In genomic region chr1:160576430-160576829, GRCh38 we compare ENCODE assay signal across 15 cellular contexts. TPM values are rescaled to one million over a fixed set of nuclear protein-coding genes. Genes with fewer than 3 reads are reported as not detected.
DNase-seq lines count a peak whose midpoint lies in the region; ATAC-seq and TF ChIP-seq lines count a peak whose summit lies in the region.
"Had no signal": no experiment of that assay in that cellular context is flagged by ENCODE, and none has a peak within 500 bp of the region (broad histone marks: within the 10 kb centered on the region; RNA-seq: fewer than 3 reads in every experiment).

No MANE protein-coding gene starts in this region.

- in situ Hi-C loops in GM23248 (cut with MboI), result no loop called here

- H3K4me1 Mint-ChIP-seq in central memory CD8-positive, alpha-beta T cell, result peaks cover 86% of the 10 kb centered on the region
- H3K4me1 Mint-ChIP-seq: mesothelial cell of epicardium had no signal

- H3F3A ChIP-seq in GM23248 (ENCODE audit: insufficient read depth), result no peaks in the 10 kb centered on the region

- H3K9ac ChIP-seq in GM23248, result no peak overlapping the region

- peak; percentile 44 for ATAC-seq in central memory CD8-positive, alpha-beta T cell (replicated peaks; ENCODE audit: extremely low read depth, poor library complexity, severe bottlenecking)
- no peak for ATAC-seq in gastroesophageal sphincter
- ATAC-seq: SK-N-SH treated with all-trans-retinoic acid at 6 μM for 48 hours had no signal

- H3K36me3 ChIP-seq in GM23248 (ENCODE audit: low read depth), result no peaks in the 10 kb centered on the region
- no peaks in the 10 kb centered on the region for H3K36me3 ChIP-seq in right atrium auricular region
- no peaks in the 10 kb centered on the region for H3K36me3 ChIP-seq in gastroesophageal sphincter
- H3K36me3 ChIP-seq: heart right ventricle, right lobe of liver had no signal

- peak overlapping the region; percentile 87 for H3K27ac Mint-ChIP-seq in central memory CD8-positive, alpha-beta T cell (ENCODE audit: low read depth)
- H3K27ac Mint-ChIP-seq: mesothelial cell of epicardium had no signal

- TF ChIP-seq CTCF in right atrium auricular region (IDR thresholded peaks at IDR 0.05) (no peak), gastroesophageal sphincter (IDR thresholded peaks at IDR 0.05) (no peak)

- H3K27me3 ChIP-seq in GM23248 (replicated peaks; ENCODE audit: insufficient read depth) (no peaks in the 10 kb centered on the region), right atrium auricular region (no peaks in the 10 kb centered on the region), gastroesophageal sphincter (no peaks in the 10 kb centered on the region)
- H3K27me3 ChIP-seq: heart right ventricle, right lobe of liver had no signal

- TF ChIP-seq EP300 in gastroesophageal sphincter (IDR thresholded peaks at IDR 0.05), result no peak

- H3K79me2 ChIP-seq in GM23248 (ENCODE audit: insufficient read depth), result no peaks in the 10 kb centered on the region

- H3K4me1 ChIP-seq in GM23248 (ENCODE audit: insufficient read depth) (no peaks in the 10 kb centered on the region), right atrium auricular region (no peaks in the 10 kb centered on the region), gastroesophageal sphincter (no peaks in the 10 kb centered on the region)
- H3K4me1 ChIP-seq: Caco-2, right lobe of liver had no signal

- H3K27me3 Mint-ChIP-seq in central memory CD8-positive, alpha-beta T cell, result no peaks in the 10 kb centered on the region

- DNase-seq in GM23248 (peak; percentile 9), NCI-H128 (lab: John Stamatoyannopoulos, UW; ENCODE audit: unreplicated experiment) (no peak), SW480 (ENCODE audit: low spot score) (no peak), right atrium auricular region (ENCODE audit: low spot score) (no peak)
- peak; percentile 61 for DNase-seq in activated CD4-positive, alpha-beta T cell treated with anti-CD3 and anti-CD28 coated beads for 48 hours
- DNase-seq in central memory CD8-positive, alpha-beta T cell (ENCODE audit: low spot score in 2 of 2), result no peak
- DNase-seq in stimulated activated CD8-positive, alpha-beta memory T cell treated with anti-CD3 and anti-CD28 coated beads, Interleukin-12 subunit alpha, Interleukin-12 subunit beta, amount 100 ng/mL, for 4 hours (ENCODE audit: low read depth), result peak; percentile 25
- DNase-seq: Caco-2, heart right ventricle, NCI-H748 treated with DMSO at 0.1 percent for 48 hours, right lobe of liver had no signal

- WGBS in GM23248 (ENCODE audit: low coverage in 1 of 2, low lambda C conversion rate in 2 of 2, missing lambda C conversion rate in 2 of 2), 2 experiments, result 23 to 25% methylated on average over 3 of the region's 3 CpGs
- 65 to 73% methylated on average over 3 of the region's 3 CpGs for WGBS in gastroesophageal sphincter (ENCODE audit: low coverage in 1 of 2), 2 donors

- no peak overlapping the region for H3K4me2 ChIP-seq in GM23248 (ENCODE audit: unreplicated experiment)

- no peak for TF ChIP-seq POLR2A in gastroesophageal sphincter (IDR thresholded peaks at IDR 0.05)

- H3K4me3 Mint-ChIP-seq in central memory CD8-positive, alpha-beta T cell, result peak overlapping the region; percentile 94
- H3K4me3 Mint-ChIP-seq: mesothelial cell of epicardium had no signal

- no peaks in the 10 kb centered on the region for H3K9me3 ChIP-seq in GM23248 (ENCODE audit: low read depth)
- H3K9me3 ChIP-seq in right atrium auricular region, result no peaks in the 10 kb centered on the region
- H3K9me3 ChIP-seq in gastroesophageal sphincter, result no peaks in the 10 kb centered on the region
- H3K9me3 ChIP-seq: Caco-2, heart right ventricle, right lobe of liver had no signal

- H2AFZ ChIP-seq in GM23248, result no peak overlapping the region

- no peaks in the 10 kb centered on the region for H3K9me3 Mint-ChIP-seq in central memory CD8-positive, alpha-beta T cell
- H3K9me3 Mint-ChIP-seq: mesothelial cell of epicardium had no signal

- H3K4me3 ChIP-seq in GM23248 (no peak overlapping the region), right atrium auricular region (no peak overlapping the region), gastroesophageal sphincter (no peak overlapping the region)
- H3K4me3 ChIP-seq: right lobe of liver had no signal

- H3K27ac ChIP-seq in GM23248 (no peak overlapping the region), right atrium auricular region (no peak overlapping the region), gastroesophageal sphincter (no peak overlapping the region)

- no peaks in the 10 kb centered on the region for H3K9me2 ChIP-seq in GM23248 (ENCODE audit: insufficient read depth)

- peaks cover 12% of the 10 kb centered on the region for H3K36me3 Mint-ChIP-seq in central memory CD8-positive, alpha-beta T cell (ENCODE audit: insufficient read depth)
- H3K36me3 Mint-ChIP-seq: mesothelial cell of epicardium had no signal

- H4K20me1 ChIP-seq in GM23248 (ENCODE audit: insufficient read depth), result no peaks in the 10 kb centered on the region

RNA-seq across cellular contexts. Expression of gene CD84, which starts 2.9 kb away (rescaled TPM):
- total RNA-seq in GM23248 (2014; rRNA removed; shearing (Covaris generic)), result not detected in 2 replicates
- polyA plus RNA-seq in GM23248 (2016; fragmentation: Nextera tagmentation; extraction: Ambion mirVana), result not detected in 2 replicates
- 1 to 10 TPM; 2.5 to 3.1 TPM for total RNA-seq in right atrium auricular region
- 1 to 10 TPM; 3.0 to 6.7 (median 4.3) TPM for total RNA-seq in gastroesophageal sphincter
- total RNA-seq: Caco-2, mesothelial cell of epicardium had no signal

RNA-seq across cellular contexts. Expression of gene SLAMF6, which starts 53.4 kb away (rescaled TPM):
- total RNA-seq in GM23248 (2014; rRNA removed; shearing (Covaris generic)), result not detected in 2 replicates
- polyA plus RNA-seq in GM23248 (2016; fragmentation: Nextera tagmentation; extraction: Ambion mirVana), result not detected in 2 replicates
- total RNA-seq in right atrium auricular region (1 to 10 TPM in 1 of 2 donors, under 1 TPM in 1; 0.19 to 1.3 TPM), gastroesophageal sphincter (1 to 10 TPM in 1 of 4 donors, under 1 TPM in 2, not detected in 1; 0.49 to 1.2 (median 0.62) TPM)
- total RNA-seq: Caco-2, mesothelial cell of epicardium, temporal lobe had no signal

Comparison
In these comparisons a context has a peak if more than half of its experiments do, and no peak if none do; other contexts are left out.
1. DNase-seq: peak in GM23248 (single experiment), activated CD4-positive, alpha-beta T cell treated with anti-CD3 and anti-CD28 coated beads for 48 hours (single experiment) and stimulated activated CD8-positive, alpha-beta memory T cell treated with anti-CD3 and anti-CD28 coated beads, Interleukin-12 subunit alpha, Interleukin-12 subunit beta, amount 100 ng/mL, for 4 hours (single experiment); none in central memory CD8-positive, alpha-beta T cell (0 of 2), NCI-H128 (single experiment), SW480 (single experiment) and right atrium auricular region (single experiment).